1 cellular context compared by ENCODE assay signal in the genomic region with DNA sequence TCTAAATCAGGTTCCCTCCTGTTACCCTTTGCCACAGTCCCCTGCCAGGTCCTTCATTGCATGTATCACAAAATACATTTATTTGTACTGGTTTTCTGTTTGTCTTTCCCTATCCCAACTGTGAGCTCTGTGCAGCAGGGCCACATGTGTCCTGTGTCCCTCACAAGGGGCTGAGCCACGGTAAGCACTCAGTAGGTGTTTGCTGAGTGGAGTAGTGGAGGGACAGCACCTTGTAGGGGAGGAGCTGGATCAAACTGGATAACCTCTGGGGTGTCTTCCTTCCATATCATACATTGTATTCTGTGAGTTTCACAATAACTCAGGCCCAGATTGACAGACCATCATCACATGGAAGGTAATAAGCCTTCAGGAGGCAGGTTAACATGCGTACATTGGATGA.
TF ChIP-seq lines count a peak whose summit lies in the region.

No MANE protein-coding gene starts in this region.

TF ChIP-seq in K562, 482 proteins besides CTCF, POLR2A, EP300 and RAD21:
- 0 out of 2 replicates have a peak, but pooled peaks have one; percentile 55 for TF ChIP-seq ZC3H4 (CRISPR knock-in tag; IDR thresholded peaks at IDR 0.05; ENCODE audit: borderline replicate concordance)
- no peak for TF ChIP-seq PCBP1 (IDR thresholded peaks at IDR 0.05; ENCODE audit: low read depth, low read length, poor library complexity, severe bottlenecking)
- no peak for TF ChIP-seq MTF1 (CRISPR knock-in tag; IDR thresholded peaks at IDR 0.05; ENCODE audit: borderline replicate concordance)
